Comparison of ENCODE assay signal across 19 cellular contexts in the genomic region with DNA sequence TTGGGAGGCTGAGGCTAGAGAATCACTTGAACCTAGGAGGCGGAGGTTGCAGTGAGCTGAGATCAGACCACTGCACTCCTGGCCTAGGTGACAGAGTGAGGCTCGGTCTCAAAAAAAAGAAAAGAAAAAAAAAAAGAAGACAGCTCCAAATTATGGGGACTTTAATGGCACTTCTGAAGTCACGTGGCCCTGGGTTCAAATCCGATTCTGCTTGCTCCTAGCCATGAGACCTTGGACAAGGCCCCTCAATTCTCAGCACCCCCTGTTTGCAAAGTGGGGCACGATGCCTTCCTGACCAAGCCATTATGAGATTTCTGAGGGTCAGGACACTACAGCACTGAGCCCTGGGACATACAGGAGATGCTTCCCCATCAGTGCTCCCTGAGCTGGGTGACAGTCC. TPM values are rescaled to one million over a fixed set of nuclear protein-coding genes. Genes with fewer than 3 reads are reported as not detected.
A peak's percentile ranks its signal among the peaks of the same experiment; 100 is the strongest.
DNase-seq lines count a peak whose midpoint lies in the region; ATAC-seq, FAIRE-seq and TF ChIP-seq lines count a peak whose summit lies in the region.
"Had no signal": no experiment of that assay in that cellular context is flagged by ENCODE, and none has a peak within 500 bp of the region (broad histone marks: within the 10 kb centered on the region; RNA-seq: fewer than 3 reads in every experiment).

No MANE protein-coding gene starts in this region.

- CTCF ChIA-PET in K562 (lab: Yijun Ruan, JAX; ENCODE audit: low intra/inter-chr PET ratio): no interaction called here

- H3K27me3 Mint-ChIP-seq in stimulated activated naive CD8-positive, alpha-beta T cell treated with anti-CD3 and anti-CD28 coated beads, Interleukin-15, Interleukin-2, amounts not matched to agents 100 ng/mL and 50 ng/mL, for 24 hours: no peaks in the 10 kb centered on the region
- no peaks in the 10 kb centered on the region for H3K27me3 Mint-ChIP-seq in natural killer cell treated with Interleukin-12 subunit alpha and Interleukin-12 subunit beta and Interleukin-15 and Interleukin-18, amount 100 ng/mL, for 72 hours

- DNase-seq in stimulated activated naive CD8-positive, alpha-beta T cell treated with anti-CD3 and anti-CD28 coated beads, Interleukin-15, Interleukin-2, amounts not matched to agents 100 U/mL and 50 U/mL, for 24 hours: no peak
- DNase-seq in K562 (ENCODE audit: extremely low read depth in 1 of 4, low spot score in 3 of 4) (no peak), vagina (ENCODE audit: extremely low spot score in 2 of 2) (no peak), left lung (no peak), mucosa of gallbladder (ENCODE audit: low spot score) (no peak)
- no peak for DNase-seq in natural killer cell treated with Interleukin-12 subunit alpha and Interleukin-12 subunit beta and Interleukin-15 and Interleukin-18, amount 100 ng/mL, for 72 hours (ENCODE audit: low spot score)
- no peak for DNase-seq in effector CD8-positive, alpha-beta T cell (lab: John Stamatoyannopoulos, UW)
- DNase-seq: anterior cingulate cortex; BE2C; dermis blood vessel endothelial cell; DND-41; NCI-H2081 treated with DMSO at 0.1 percent for 48 hours; SHP77 treated with DMSO at 0.1 percent for 48 hours; stimulated activated CD4-positive, alpha-beta T cell treated with anti-CD3 and anti-CD28 coated beads, Interleukin-15, amount 100 ng/mL, for 24 hours had no signal

- no peaks in the 10 kb centered on the region for H3K79me2 ChIP-seq in K562 (ENCODE audit: control insufficient read depth, insufficient read depth, low read length)

- TF ChIP-seq EP300 in K562 (IDR thresholded peaks at IDR 0.05; ENCODE audit: low read length): no peak

- H3K4me3 ChIP-seq in K562: no peak overlapping the region
- H3K4me3 ChIP-seq in vagina: no peak overlapping the region
- H3K4me3 ChIP-seq in left lung: no peak overlapping the region

- no peak for TF ChIP-seq RAD21 in K562 (CRISPR knock-in tag; conservative IDR thresholded peaks at IDR 0.05 in 1 of 2, IDR thresholded peaks at IDR 0.05 in 1 of 2)

- 79% methylated on average over 5 of the region's 5 CpGs for WGBS in K562 (ENCODE audit: insufficient coverage, low coverage, missing lambda C conversion rate)

- in situ Hi-C loops in K562 (cut with MboI): no loop called here

- FAIRE-seq in K562 (lab: Jason Lieb, UNC): no peak
- FAIRE-seq: TTC549, urothelium cell line had no signal

- peaks cover 48% of the 10 kb centered on the region for H3K4me1 Mint-ChIP-seq in stimulated activated naive CD8-positive, alpha-beta T cell treated with anti-CD3 and anti-CD28 coated beads, Interleukin-15, Interleukin-2, amounts not matched to agents 100 ng/mL and 50 ng/mL, for 24 hours (ENCODE audit: low read depth)
- H3K4me1 Mint-ChIP-seq in natural killer cell treated with Interleukin-12 subunit alpha and Interleukin-12 subunit beta and Interleukin-15 and Interleukin-18, amount 100 ng/mL, for 72 hours (ENCODE audit: low read depth in 2 of 2): peaks cover 23 to 28% of the 10 kb centered on the region in 2 donors

- no peak overlapping the region for H3K27ac ChIP-seq in K562 (ENCODE audit: extremely low read depth, low read depth, low read length)
- H3K27ac ChIP-seq in vagina: peak overlapping the region; percentile 88
- H3K27ac ChIP-seq in left lung: peak overlapping the region in 1 of 2 donors; percentile 85

- H3K27me3 ChIP-seq in K562 (ENCODE audit: control insufficient read depth in 2 of 2, insufficient read depth in 2 of 2, low read length in 2 of 2): no peaks in the 10 kb centered on the region
- H3K27me3 ChIP-seq in vagina: no peaks in the 10 kb centered on the region
- H3K27me3 ChIP-seq in left lung: no peaks in the 10 kb centered on the region
- H3K27me3 ChIP-seq: BE2C had no signal

- no peaks in the 10 kb centered on the region for H4K20me1 ChIP-seq in K562 (replicated peaks; ENCODE audit: control insufficient read depth, insufficient read depth, low read length)

- no peaks in the 10 kb centered on the region for H3K36me3 ChIP-seq in K562 (ENCODE audit: control insufficient read depth, insufficient read depth, low read length)
- no peaks in the 10 kb centered on the region for H3K36me3 ChIP-seq in vagina
- H3K36me3 ChIP-seq in left lung: peaks cover 0 to 20% of the 10 kb centered on the region in 2 donors
- H3K36me3 ChIP-seq: BE2C had no signal

- peak overlapping the region; percentile 40 for H3K4me3 Mint-ChIP-seq in stimulated activated naive CD8-positive, alpha-beta T cell treated with anti-CD3 and anti-CD28 coated beads, Interleukin-15, Interleukin-2, amounts not matched to agents 100 ng/mL and 50 ng/mL, for 24 hours
- peak overlapping the region; percentile 36 for H3K4me3 Mint-ChIP-seq in natural killer cell treated with Interleukin-12 subunit alpha and Interleukin-12 subunit beta and Interleukin-15 and Interleukin-18, amount 100 ng/mL, for 72 hours
- H3K4me3 Mint-ChIP-seq: mesothelial cell of epicardium had no signal

- ATAC-seq in stimulated activated naive CD8-positive, alpha-beta T cell treated with anti-CD3 and anti-CD28 coated beads, Interleukin-15, Interleukin-2, amounts not matched to agents 100 U/mL and 50 U/mL, for 24 hours: no peak
- no peak for ATAC-seq in K562
- no peak for ATAC-seq in natural killer cell treated with Interleukin-12 subunit alpha and Interleukin-12 subunit beta and Interleukin-15 and Interleukin-18, amount 100 ng/mL, for 72 hours
- no peak for ATAC-seq in left lung

- no peak for TF ChIP-seq CTCF in K562 (IDR thresholded peaks at IDR 0.05 in 2 of 3, conservative IDR thresholded peaks at IDR 0.05 in 1 of 3; ENCODE audit: insufficient read depth in 2 of 3, low read depth in 1 of 3, low read length in 3 of 3)
- TF ChIP-seq CTCF in vagina (IDR thresholded peaks at IDR 0.05): no peak
- TF ChIP-seq CTCF in left lung (IDR thresholded peaks at IDR 0.05): no peak

- BruUV-seq in K562 (replicated peaks; lab: Mats Ljungman, UMichigan): no TSS peak

- no peak for TF ChIP-seq POLR2A in K562 (conservative IDR thresholded peaks at IDR 0.05)
- no peak for TF ChIP-seq POLR2A in vagina (IDR thresholded peaks at IDR 0.05)

- H3K9me3 ChIP-seq in K562 (replicated peaks; ENCODE audit: control insufficient read depth, insufficient read depth, low read depth, low read length): no peaks in the 10 kb centered on the region; the same call in 1 of the 2 replicates
- no peaks in the 10 kb centered on the region for H3K9me3 ChIP-seq in vagina
- H3K9me3 ChIP-seq in left lung: no peaks in the 10 kb centered on the region
- H3K9me3 ChIP-seq: BE2C had no signal

- intact Hi-C loops in K562 (cut with micrococcal nuclease): no loop called here
- intact Hi-C loops in vagina (cut with DNase I): no loop called here
- intact Hi-C loops in left lung (cut with DNase I): no loop called here

- no peak overlapping the region for H2AFZ ChIP-seq in K562 (ENCODE audit: low read depth, low read length)

- H3K4me1 ChIP-seq in K562 (replicated peaks in 1 of 2; ENCODE audit: control insufficient read depth in 2 of 2, insufficient read depth in 2 of 2, low read length in 2 of 2) (peaks cover 30 to 55% of the 10 kb centered on the region in 2 experiments), vagina (peaks cover 56% of the 10 kb centered on the region), left lung (peaks cover 17 to 81% of the 10 kb centered on the region in 2 donors)

- H3K9me1 ChIP-seq in K562 (ENCODE audit: control insufficient read depth, insufficient read depth, low read length): peaks cover under 1% of the 10 kb centered on the region

- no peaks in the 10 kb centered on the region for H3K9me3 Mint-ChIP-seq in stimulated activated naive CD8-positive, alpha-beta T cell treated with anti-CD3 and anti-CD28 coated beads, Interleukin-15, Interleukin-2, amounts not matched to agents 100 ng/mL and 50 ng/mL, for 24 hours
- H3K9me3 Mint-ChIP-seq in natural killer cell treated with Interleukin-12 subunit alpha and Interleukin-12 subunit beta and Interleukin-15 and Interleukin-18, amount 100 ng/mL, for 72 hours: no peaks in the 10 kb centered on the region
- H3K9me3 Mint-ChIP-seq: mesothelial cell of epicardium had no signal

- POLR2A ChIA-PET in K562 (lab: Yijun Ruan, JAX): interaction anchor here (0.6 to 1.6 kb wide), 2 partner anchors 14 to 15 kb away, joined by 4 to 5 read pairs; no protein-coding TSS in a partner anchor

- H3K4me2 ChIP-seq in K562 (ENCODE audit: insufficient read depth, low read length): no peak overlapping the region

- H3K36me3 Mint-ChIP-seq in stimulated activated naive CD8-positive, alpha-beta T cell treated with anti-CD3 and anti-CD28 coated beads, Interleukin-15, Interleukin-2, amounts not matched to agents 100 ng/mL and 50 ng/mL, for 24 hours (ENCODE audit: low read depth): peaks cover 16% of the 10 kb centered on the region
- H3K36me3 Mint-ChIP-seq in natural killer cell treated with Interleukin-12 subunit alpha and Interleukin-12 subunit beta and Interleukin-15 and Interleukin-18, amount 100 ng/mL, for 72 hours: no peaks in the 10 kb centered on the region
- H3K36me3 Mint-ChIP-seq: mesothelial cell of epicardium had no signal

- peak overlapping the region; percentile 70 for H3K27ac Mint-ChIP-seq in stimulated activated naive CD8-positive, alpha-beta T cell treated with anti-CD3 and anti-CD28 coated beads, Interleukin-15, Interleukin-2, amounts not matched to agents 100 ng/mL and 50 ng/mL, for 24 hours
- H3K27ac Mint-ChIP-seq in natural killer cell treated with Interleukin-12 subunit alpha and Interleukin-12 subunit beta and Interleukin-15 and Interleukin-18, amount 100 ng/mL, for 72 hours: peak overlapping the region; percentile 48 to 80
- H3K27ac Mint-ChIP-seq: mesothelial cell of epicardium, progenitor cell of endocrine pancreas had no signal

- peak overlapping the region in 1 of 2 experiments; percentile 72; a peak in 1 of 4 replicates for H3K9ac ChIP-seq in K562 (ENCODE audit: insufficient read depth in 1 of 2, low read depth in 2 of 2, low read length in 2 of 2)

RNA-seq across cellular contexts. Expression of a gene that starts 1.1 kb away (rescaled TPM):
- 0.51 and 0.69 TPM in 2 replicates for total RNA-seq in K562 (2011; cell fraction: chromatin; rRNA removed; ENCODE audit: low replicate concordance)
- total RNA-seq in K562 (2011; cell fraction: nucleolus; rRNA removed): 0.50 and 1.1 TPM in 2 replicates
- total RNA-seq in K562 (2011; cell fraction: nucleoplasm; rRNA removed): not detected in 2 replicates
- total RNA-seq in K562 (2014; rRNA removed): 0.16 and 0.23 TPM in 2 replicates
- 0.07 TPM in 1 of 2 replicates, not detected in the other for total RNA-seq in K562 (2014; rRNA removed; fragmentation: Illumina TruSeq; extraction: Trizol)
- total RNA-seq in K562 (2015; rRNA removed; fragmentation: Illumina TruSeq; extraction: Trizol): 0.04 TPM in 1 of 2 replicates, not detected in the other
- 0.40 and 0.51 TPM in 2 replicates for total RNA-seq in K562 (2021)
- 0.14 and 0.27 TPM in 2 replicates for polyA plus RNA-seq in K562 (2011; rRNA removed)
- polyA plus RNA-seq in K562 (2011; cell fraction: cytosol; rRNA removed): 0.19 TPM in 2 replicates
- 0.21 and 0.33 TPM in 2 replicates for polyA plus RNA-seq in K562 (2011; cell fraction: nucleus; rRNA removed)
- 0.73 and 1.6 TPM in 2 replicates for polyA plus RNA-seq in K562 (2012)
- 0.24 and 0.28 TPM in 2 replicates for polyA plus RNA-seq in K562 (2014; fragmentation: Illumina TruSeq; extraction: Trizol)
- polyA plus RNA-seq in K562 (2014; fragmentation: Nextera tagmentation; extraction: Ambion mirVana): under 1 TPM in 1 of 2 experiments, not detected in 1; 0.13 TPM
- 0.13 TPM in 1 of 2 replicates, not detected in the other for polyA plus RNA-seq in K562 (2014; rRNA removed)
- polyA minus RNA-seq in K562 (2011; rRNA and poly(A)+ RNA removed): 0.06 TPM in 1 of 2 replicates, not detected in the other
- 0.64 TPM in 1 of 2 replicates, not detected in the other for polyA minus RNA-seq in K562 (2011; cell fraction: cytosol; rRNA and poly(A)+ RNA removed)
- polyA minus RNA-seq in K562 (2011; cell fraction: nucleus; rRNA and poly(A)+ RNA removed): not detected in 2 replicates
- 10 to 100 TPM; 12.7 to 34.1 TPM for total RNA-seq in natural killer cell treated with Interleukin-12 subunit alpha and Interleukin-12 subunit beta and Interleukin-15 and Interleukin-18, amount 100 ng/mL, for 72 hours
- 130 TPM for total RNA-seq in vagina
- total RNA-seq in left lung: 100 to 1,000 TPM; 173 to 354 TPM
- total RNA-seq in mucosa of gallbladder: 94.3 TPM

RNA-seq across cellular contexts. Expression of a gene that starts 22.0 kb away (rescaled TPM):
- total RNA-seq in K562 (2011; cell fraction: chromatin; rRNA removed; ENCODE audit: low replicate concordance): 1.9 and 7.3 TPM in 2 replicates
- total RNA-seq in K562 (2011; cell fraction: nucleolus; rRNA removed): 7.1 and 11.2 TPM in 2 replicates
- total RNA-seq in K562 (2011; cell fraction: nucleoplasm; rRNA removed): 3.7 and 5.5 TPM in 2 replicates
- total RNA-seq in K562 (2014; rRNA removed) (33.2 and 56.5 TPM in 2 replicates), K562 (2014; rRNA removed; fragmentation: Illumina TruSeq; extraction: Trizol) (15.1 and 22.6 TPM in 2 replicates), K562 (2015; rRNA removed; fragmentation: Illumina TruSeq; extraction: Trizol) (38.7 and 39.0 TPM in 2 replicates), K562 (2021) (67.6 and 71.8 TPM in 2 replicates), vagina (33.4 TPM), left lung (100 to 1,000 TPM; 111 to 264 TPM), mucosa of gallbladder (142 TPM)
- polyA plus RNA-seq in K562 (2011; rRNA removed) (37.2 and 44.6 TPM in 2 replicates), K562 (2014; fragmentation: Illumina TruSeq; extraction: Trizol) (68.8 and 76.7 TPM in 2 replicates), K562 (2014; fragmentation: Nextera tagmentation; extraction: Ambion mirVana) (10 to 100 TPM; 10.1 to 38.9 TPM), K562 (2014; rRNA removed) (58.1 and 73.2 TPM in 2 replicates)
- polyA plus RNA-seq in K562 (2011; cell fraction: cytosol; rRNA removed): 48.4 and 109 TPM in 2 replicates
- polyA plus RNA-seq in K562 (2011; cell fraction: nucleus; rRNA removed): 29.2 and 57.2 TPM in 2 replicates
- 69.4 and 83.0 TPM in 2 replicates for polyA plus RNA-seq in K562 (2012)
- 10.3 and 14.5 TPM in 2 replicates for polyA minus RNA-seq in K562 (2011; rRNA and poly(A)+ RNA removed)
- 11.4 and 13.5 TPM in 2 replicates for polyA minus RNA-seq in K562 (2011; cell fraction: cytosol; rRNA and poly(A)+ RNA removed)
- 1.2 and 2.1 TPM in 2 replicates for polyA minus RNA-seq in K562 (2011; cell fraction: nucleus; rRNA and poly(A)+ RNA removed)
- total RNA-seq in natural killer cell treated with Interleukin-12 subunit alpha and Interleukin-12 subunit beta and Interleukin-15 and Interleukin-18, amount 100 ng/mL, for 72 hours: 10 to 100 TPM; 11.5 to 13.0 TPM

RNA-seq across cellular contexts. Expression of a gene that starts 43.9 kb away (rescaled TPM):
- 18.9 and 41.8 TPM in 2 replicates for total RNA-seq in K562 (2011; cell fraction: chromatin; rRNA removed; ENCODE audit: low replicate concordance)
- 25.3 and 31.9 TPM in 2 replicates for total RNA-seq in K562 (2011; cell fraction: nucleolus; rRNA removed)
- 19.5 and 22.4 TPM in 2 replicates for total RNA-seq in K562 (2011; cell fraction: nucleoplasm; rRNA removed)
- total RNA-seq in K562 (2014; rRNA removed) (13.0 and 16.0 TPM in 2 replicates), K562 (2014; rRNA removed; fragmentation: Illumina TruSeq; extraction: Trizol) (6.4 and 8.2 TPM in 2 replicates), K562 (2015; rRNA removed; fragmentation: Illumina TruSeq; extraction: Trizol) (16.8 and 17.0 TPM in 2 replicates), K562 (2021) (17.3 and 18.7 TPM in 2 replicates), vagina (108 TPM), left lung (10 to 100 TPM; 43.5 to 57.0 TPM), mucosa of gallbladder (67.0 TPM)
- polyA plus RNA-seq in K562 (2011; rRNA removed) (23.0 and 23.7 TPM in 2 replicates), K562 (2014; fragmentation: Illumina TruSeq; extraction: Trizol) (14.5 and 15.6 TPM in 2 replicates), K562 (2014; fragmentation: Nextera tagmentation; extraction: Ambion mirVana) (under 1 TPM; 0.13 to 0.20 TPM), K562 (2014; rRNA removed) (16.4 and 19.0 TPM in 2 replicates)
- polyA plus RNA-seq in K562 (2011; cell fraction: cytosol; rRNA removed): 30.5 and 46.9 TPM in 2 replicates
- 51.3 and 78.0 TPM in 2 replicates for polyA plus RNA-seq in K562 (2011; cell fraction: nucleus; rRNA removed)
- polyA plus RNA-seq in K562 (2012): 13.2 and 13.7 TPM in 2 replicates
- polyA minus RNA-seq in K562 (2011; rRNA and poly(A)+ RNA removed): 5.5 and 6.3 TPM in 2 replicates
- polyA minus RNA-seq in K562 (2011; cell fraction: cytosol; rRNA and poly(A)+ RNA removed): 3.5 and 5.2 TPM in 2 replicates
- 10.4 and 11.2 TPM in 2 replicates for polyA minus RNA-seq in K562 (2011; cell fraction: nucleus; rRNA and poly(A)+ RNA removed)
- 10 to 100 TPM; 53.4 to 67.2 TPM for total RNA-seq in natural killer cell treated with Interleukin-12 subunit alpha and Interleukin-12 subunit beta and Interleukin-15 and Interleukin-18, amount 100 ng/mL, for 72 hours

RNA-seq across cellular contexts. Expression of a gene that starts 52.8 kb away (rescaled TPM):
- total RNA-seq in K562 (2011; cell fraction: chromatin; rRNA removed; ENCODE audit: low replicate concordance): 82.8 and 192 TPM in 2 replicates
- 117 and 131 TPM in 2 replicates for total RNA-seq in K562 (2011; cell fraction: nucleolus; rRNA removed)
- 76.6 and 93.6 TPM in 2 replicates for total RNA-seq in K562 (2011; cell fraction: nucleoplasm; rRNA removed)
- total RNA-seq in K562 (2014; rRNA removed) (77.1 and 91.1 TPM in 2 replicates), K562 (2014; rRNA removed; fragmentation: Illumina TruSeq; extraction: Trizol) (19.7 and 32.6 TPM in 2 replicates), K562 (2015; rRNA removed; fragmentation: Illumina TruSeq; extraction: Trizol) (52.9 and 54.0 TPM in 2 replicates), K562 (2021) (85.1 and 90.2 TPM in 2 replicates), vagina (99.7 TPM), left lung (10 to 100 TPM; 59.3 to 97.4 TPM), mucosa of gallbladder (74.7 TPM)
- polyA plus RNA-seq in K562 (2011; rRNA removed) (59.2 and 65.5 TPM in 2 replicates), K562 (2014; fragmentation: Illumina TruSeq; extraction: Trizol) (86.4 and 87.8 TPM in 2 replicates), K562 (2014; fragmentation: Nextera tagmentation; extraction: Ambion mirVana) (1 to 10 TPM in 1 of 2 experiments, under 1 TPM in 1; 0.84 to 2.0 TPM), K562 (2014; rRNA removed) (61.4 and 63.1 TPM in 2 replicates)
- 77.6 and 147 TPM in 2 replicates for polyA plus RNA-seq in K562 (2011; cell fraction: cytosol; rRNA removed)
- polyA plus RNA-seq in K562 (2011; cell fraction: nucleus; rRNA removed): 83.8 and 119 TPM in 2 replicates
- polyA plus RNA-seq in K562 (2012): 59.3 and 62.8 TPM in 2 replicates
- polyA minus RNA-seq in K562 (2011; rRNA and poly(A)+ RNA removed): 31.3 and 52.3 TPM in 2 replicates
- 47.3 and 50.9 TPM in 2 replicates for polyA minus RNA-seq in K562 (2011; cell fraction: cytosol; rRNA and poly(A)+ RNA removed)
- 28.5 and 31.4 TPM in 2 replicates for polyA minus RNA-seq in K562 (2011; cell fraction: nucleus; rRNA and poly(A)+ RNA removed)
- total RNA-seq in natural killer cell treated with Interleukin-12 subunit alpha and Interleukin-12 subunit beta and Interleukin-15 and Interleukin-18, amount 100 ng/mL, for 72 hours: 100 to 1,000 TPM in 1 of 2 donors, 10 to 100 TPM in 1; 96.0 to 150 TPM

Comparison
In these comparisons a context has a peak if more than half of its experiments do, and no peak if none do; other contexts are left out.
1. RNA of a gene that starts 1.1 kb away (total RNA-seq): 173 to 354 TPM in left lung, 130 TPM in vagina (single experiment), 94.3 TPM in mucosa of gallbladder (single experiment) and 12.7 to 34.1 TPM in natural killer cell treated with Interleukin-12 subunit alpha and Interleukin-12 subunit beta and Interleukin-15 and Interleukin-18, amount 100 ng/mL, for 72 hours; 0.04 to 1.1 TPM in K562; every median in the first group is over 4 times any median in the second.